In the genomic region with DNA sequence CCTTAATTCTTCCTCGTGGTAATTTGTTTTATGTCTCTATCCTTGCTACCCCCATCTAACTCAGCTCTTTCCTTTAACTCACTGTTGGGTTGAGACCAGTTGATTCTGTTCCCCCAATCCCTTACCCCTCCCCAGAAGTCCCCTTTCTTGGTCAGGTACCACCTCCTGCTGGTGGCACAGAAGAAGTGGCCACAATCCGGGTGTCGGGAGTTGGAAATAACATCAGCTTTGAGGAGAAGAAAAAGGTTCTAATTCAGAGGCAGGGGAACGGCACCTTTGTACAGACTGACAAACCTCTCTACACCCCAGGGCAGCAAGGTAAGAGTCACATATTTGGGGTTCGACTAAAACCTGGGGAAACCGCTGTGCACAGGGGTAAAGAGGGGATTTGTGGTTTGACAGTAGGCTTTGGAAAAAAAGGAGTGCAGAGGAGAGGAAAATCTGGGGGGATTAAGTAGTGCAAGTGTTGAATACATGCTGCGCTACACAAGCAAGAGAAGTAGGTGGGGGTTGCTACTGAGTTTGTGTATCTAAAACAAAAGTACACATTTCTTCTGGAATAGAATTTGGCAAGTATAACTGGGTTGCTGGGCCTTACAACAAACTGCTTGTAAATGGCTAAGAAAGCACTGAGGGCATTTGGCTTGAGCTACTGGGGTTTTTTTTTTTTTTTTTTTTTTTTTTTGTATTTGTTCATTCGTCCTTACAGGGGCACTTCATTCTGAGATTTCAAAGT, we compare ENCODE assay signal across 10 cellular contexts. TPM values are rescaled to one million over a fixed set of nuclear protein-coding genes. Genes with fewer than 3 reads are reported as not detected.
DNase-seq lines count a peak whose midpoint lies in the region; ATAC-seq and TF ChIP-seq lines count a peak whose summit lies in the region.
"Had no signal": no experiment of that assay in that cellular context is flagged by ENCODE, and none has a peak within 500 bp of the region (broad histone marks: within the 10 kb centered on the region; RNA-seq: fewer than 3 reads in every experiment).

No MANE protein-coding gene starts in this region.

- TF ChIP-seq CTCF in osteocyte (IDR thresholded peaks at IDR 0.05), result peak; percentile 59

- intact Hi-C loops in activated CD4-positive, alpha-beta memory T cell treated with anti-CD3 and anti-CD28 coated beads for 36 hours (cut with micrococcal nuclease), result no loop called here

- no peaks in the 10 kb centered on the region for H3K27me3 ChIP-seq in esophagus (ENCODE audit: control insufficient read depth in 1 of 2, insufficient read depth in 2 of 2, low read length in 2 of 2)

- peaks cover 15% of the 10 kb centered on the region for H3K9me3 Mint-ChIP-seq in osteocyte (ENCODE audit: unreplicated experiment)
- H3K9me3 Mint-ChIP-seq in stimulated activated naive B cell treated with anti-CD40 and anti-IgM and Interleukin-4, amounts not matched to agents 10 μg/mL and 1 μg/mL and 100 μg/mL, for 72 hours, result peaks cover 0 to 1% of the 10 kb centered on the region in 2 donors
- H3K9me3 Mint-ChIP-seq in activated CD4-positive, alpha-beta memory T cell treated with anti-CD3 and anti-CD28 coated beads for 36 hours, result peaks cover 4% of the 10 kb centered on the region
- no peaks in the 10 kb centered on the region for H3K9me3 Mint-ChIP-seq in stimulated activated effector memory CD8-positive, alpha-beta T cell treated with anti-CD3 and anti-CD28 coated beads, Interleukin-12 subunit alpha, Interleukin-12 subunit beta, amount 100 ng/mL, for 72 hours
- H3K9me3 Mint-ChIP-seq: dendritic cell treated with granulocyte-macrophage colony-stimulating factor and Interleukin-4, amounts not matched to agents 40 ng/mL and 50 ng/mL, for 4 days; stimulated activated naive CD8-positive, alpha-beta T cell treated with anti-CD3 and anti-CD28 coated beads, Interleukin-15, Interleukin-2, amounts not matched to agents 100 ng/mL and 50 ng/mL, for 24 hours had no signal

- peaks cover 0 to 2% of the 10 kb centered on the region in 2 donors for H3K36me3 ChIP-seq in esophagus (ENCODE audit: control insufficient read depth in 2 of 2, insufficient read depth in 2 of 2, low read length in 1 of 2)

- peak overlapping the region; percentile 44 to 81 for H3K4me3 ChIP-seq in esophagus (ENCODE audit: low read depth in 1 of 2, low read length in 2 of 2)

- no peaks in the 10 kb centered on the region for H3K9me3 ChIP-seq in esophagus (ENCODE audit: control insufficient read depth in 2 of 2, insufficient read depth in 1 of 2, low read depth in 1 of 2, low read length in 1 of 2)

- no peak for ATAC-seq in stimulated activated naive B cell treated with anti-CD40 and anti-IgM and Interleukin-4, amounts not matched to agents 10 μg/mL and 1 μg/mL and 100 μg/mL, for 72 hours (replicated peaks)
- ATAC-seq in stimulated activated effector memory CD8-positive, alpha-beta T cell treated with anti-CD3 and anti-CD28 coated beads, Interleukin-12 subunit alpha, Interleukin-12 subunit beta, amount 100 ng/mL, for 72 hours, result no peak

- H3K4me3 Mint-ChIP-seq in osteocyte (ENCODE audit: unreplicated experiment), result no peak overlapping the region
- H3K4me3 Mint-ChIP-seq in stimulated activated naive B cell treated with anti-CD40 and anti-IgM and Interleukin-4, amounts not matched to agents 10 μg/mL and 1 μg/mL and 100 μg/mL, for 72 hours, result no peak overlapping the region
- H3K4me3 Mint-ChIP-seq in activated CD4-positive, alpha-beta memory T cell treated with anti-CD3 and anti-CD28 coated beads for 36 hours, result no peak overlapping the region
- H3K4me3 Mint-ChIP-seq in stimulated activated effector memory CD8-positive, alpha-beta T cell treated with anti-CD3 and anti-CD28 coated beads, Interleukin-12 subunit alpha, Interleukin-12 subunit beta, amount 100 ng/mL, for 72 hours, result no peak overlapping the region
- H3K4me3 Mint-ChIP-seq: dendritic cell treated with granulocyte-macrophage colony-stimulating factor and Interleukin-4, amounts not matched to agents 40 ng/mL and 50 ng/mL, for 4 days; stimulated activated naive CD8-positive, alpha-beta T cell treated with anti-CD3 and anti-CD28 coated beads, Interleukin-15, Interleukin-2, amounts not matched to agents 100 ng/mL and 50 ng/mL, for 24 hours had no signal

- H3K36me3 Mint-ChIP-seq in osteocyte (ENCODE audit: unreplicated experiment), result no peaks in the 10 kb centered on the region
- no peaks in the 10 kb centered on the region for H3K36me3 Mint-ChIP-seq in stimulated activated naive B cell treated with anti-CD40 and anti-IgM and Interleukin-4, amounts not matched to agents 10 μg/mL and 1 μg/mL and 100 μg/mL, for 72 hours
- H3K36me3 Mint-ChIP-seq in activated CD4-positive, alpha-beta memory T cell treated with anti-CD3 and anti-CD28 coated beads for 36 hours, result no peaks in the 10 kb centered on the region
- H3K36me3 Mint-ChIP-seq in stimulated activated effector memory CD8-positive, alpha-beta T cell treated with anti-CD3 and anti-CD28 coated beads, Interleukin-12 subunit alpha, Interleukin-12 subunit beta, amount 100 ng/mL, for 72 hours, result no peaks in the 10 kb centered on the region

- peaks cover 0 to 7% of the 10 kb centered on the region in 2 donors for H3K4me1 ChIP-seq in esophagus (ENCODE audit: control insufficient read depth in 2 of 2, insufficient read depth in 2 of 2, low read length in 1 of 2)

- CTCF ChIA-PET in activated CD4-positive, alpha-beta memory T cell treated with anti-CD3 and anti-CD28 coated beads for 36 hours (lab: Charles Lee), result interaction anchor here (0.6 kb wide), 2 partner anchors 9 to 20 kb away, joined by 3 read pairs; no protein-coding TSS in a partner anchor

- peak; percentile 17 for DNase-seq in EH (ENCODE audit: low read depth)
- peak; percentile 23 to 24 for DNase-seq in NCI-H446 (lab: John Stamatoyannopoulos, UW)
- DNase-seq in osteocyte (ENCODE audit: extremely low spot score, unreplicated experiment), result no peak
- DNase-seq in stimulated activated naive B cell treated with anti-CD40 and anti-IgM and Interleukin-4, amounts not matched to agents 10 μg/mL and 1 μg/mL and 100 μg/mL, for 72 hours, result no peak
- no peak for DNase-seq in activated CD4-positive, alpha-beta memory T cell treated with anti-CD3 and anti-CD28 coated beads for 36 hours
- DNase-seq in activated CD8-positive, alpha-beta memory T cell treated with anti-CD3 and anti-CD28 coated beads for 24 hours, result no peak
- DNase-seq in stimulated activated effector memory CD8-positive, alpha-beta T cell treated with anti-CD3 and anti-CD28 coated beads, Interleukin-12 subunit alpha, Interleukin-12 subunit beta, amount 100 ng/mL, for 72 hours (ENCODE audit: low spot score in 2 of 2), result no peak

- no peak overlapping the region for H3K27ac Mint-ChIP-seq in osteocyte (ENCODE audit: unreplicated experiment)
- H3K27ac Mint-ChIP-seq in stimulated activated naive B cell treated with anti-CD40 and anti-IgM and Interleukin-4, amounts not matched to agents 10 μg/mL and 1 μg/mL and 100 μg/mL, for 72 hours, result no peak overlapping the region
- H3K27ac Mint-ChIP-seq in activated CD4-positive, alpha-beta memory T cell treated with anti-CD3 and anti-CD28 coated beads for 36 hours, result no peak overlapping the region
- no peak overlapping the region for H3K27ac Mint-ChIP-seq in stimulated activated effector memory CD8-positive, alpha-beta T cell treated with anti-CD3 and anti-CD28 coated beads, Interleukin-12 subunit alpha, Interleukin-12 subunit beta, amount 100 ng/mL, for 72 hours
- H3K27ac Mint-ChIP-seq: dendritic cell treated with granulocyte-macrophage colony-stimulating factor and Interleukin-4, amounts not matched to agents 40 ng/mL and 50 ng/mL, for 4 days; stimulated activated naive CD8-positive, alpha-beta T cell treated with anti-CD3 and anti-CD28 coated beads, Interleukin-15, Interleukin-2, amounts not matched to agents 100 ng/mL and 50 ng/mL, for 24 hours had no signal

- POLR2A ChIA-PET in activated CD4-positive, alpha-beta memory T cell treated with anti-CD3 and anti-CD28 coated beads for 36 hours (lab: Charles Lee), result no interaction called here

- peak overlapping the region; percentile 75 to 94 for H3K27ac ChIP-seq in esophagus (ENCODE audit: low read depth in 2 of 2, low read length in 1 of 2)

- peaks cover 4% of the 10 kb centered on the region for H3K27me3 Mint-ChIP-seq in osteocyte (ENCODE audit: unreplicated experiment)
- peaks cover 0 to 9% of the 10 kb centered on the region in 2 donors for H3K27me3 Mint-ChIP-seq in stimulated activated naive B cell treated with anti-CD40 and anti-IgM and Interleukin-4, amounts not matched to agents 10 μg/mL and 1 μg/mL and 100 μg/mL, for 72 hours
- H3K27me3 Mint-ChIP-seq in activated CD4-positive, alpha-beta memory T cell treated with anti-CD3 and anti-CD28 coated beads for 36 hours, result peaks cover 1% of the 10 kb centered on the region
- H3K27me3 Mint-ChIP-seq: dendritic cell treated with granulocyte-macrophage colony-stimulating factor and Interleukin-4, amounts not matched to agents 40 ng/mL and 50 ng/mL, for 4 days had no signal

- WGBS in esophagus, 2 donors, result 22 to 30% methylated on average over 8 of the region's 8 CpGs

- no peaks in the 10 kb centered on the region for H3K4me1 Mint-ChIP-seq in osteocyte (ENCODE audit: unreplicated experiment)
- H3K4me1 Mint-ChIP-seq in stimulated activated naive B cell treated with anti-CD40 and anti-IgM and Interleukin-4, amounts not matched to agents 10 μg/mL and 1 μg/mL and 100 μg/mL, for 72 hours, result peaks cover 0 to 15% of the 10 kb centered on the region in 2 donors
- H3K4me1 Mint-ChIP-seq in activated CD4-positive, alpha-beta memory T cell treated with anti-CD3 and anti-CD28 coated beads for 36 hours (ENCODE audit: low read depth), result peaks cover 3% of the 10 kb centered on the region
- H3K4me1 Mint-ChIP-seq in stimulated activated effector memory CD8-positive, alpha-beta T cell treated with anti-CD3 and anti-CD28 coated beads, Interleukin-12 subunit alpha, Interleukin-12 subunit beta, amount 100 ng/mL, for 72 hours, result no peaks in the 10 kb centered on the region

RNA-seq across cellular contexts. Expression of a gene that starts 1.3 kb away (rescaled TPM):
- polyA plus RNA-seq in esophagus, result 100 to 1,000 TPM; 477 to 614 TPM
- total RNA-seq in osteocyte, result not detected in 2 replicates
- not detected for total RNA-seq in activated CD4-positive, alpha-beta memory T cell treated with anti-CD3 and anti-CD28 coated beads for 36 hours

Comparison
In these comparisons a context has a peak if more than half of its experiments do, and no peak if none do; other contexts are left out.
1. DNase-seq: peak in EH (single experiment) and NCI-H446 (2 of 2); none in osteocyte (single experiment), stimulated activated naive B cell treated with anti-CD40 and anti-IgM and Interleukin-4, amounts not matched to agents 10 μg/mL and 1 μg/mL and 100 μg/mL, for 72 hours (single experiment), activated CD4-positive, alpha-beta memory T cell treated with anti-CD3 and anti-CD28 coated beads for 36 hours (single experiment), activated CD8-positive, alpha-beta memory T cell treated with anti-CD3 and anti-CD28 coated beads for 24 hours (single experiment) and stimulated activated effector memory CD8-positive, alpha-beta T cell treated with anti-CD3 and anti-CD28 coated beads, Interleukin-12 subunit alpha, Interleukin-12 subunit beta, amount 100 ng/mL, for 72 hours (0 of 2).